26 cellular contexts compared by ENCODE assay signal in the genomic region with DNA sequence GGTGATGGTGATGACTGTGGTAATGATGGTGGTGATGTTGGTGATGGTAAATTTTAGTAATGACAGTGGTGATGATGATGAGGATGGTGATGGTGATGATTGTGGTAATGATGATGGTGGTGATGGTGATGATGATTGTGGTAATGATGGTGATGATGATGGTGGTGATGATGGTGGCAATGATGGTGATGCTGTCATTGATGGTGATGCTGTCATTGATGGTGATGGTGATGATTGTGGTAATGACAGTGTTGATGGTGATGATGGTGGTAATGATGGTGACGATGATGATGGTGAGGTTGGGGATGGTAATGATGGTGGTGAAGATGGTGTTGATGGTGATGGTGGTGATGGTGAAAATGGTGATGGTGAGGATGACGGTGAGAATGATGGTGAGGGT. TPM values are rescaled to one million over a fixed set of nuclear protein-coding genes. Genes with fewer than 3 reads are reported as not detected.
"Had no signal": no experiment of that assay in that cellular context is flagged by ENCODE, and none has a peak within 500 bp of the region (broad histone marks: within the 10 kb centered on the region; RNA-seq: fewer than 3 reads in every experiment).

No MANE protein-coding gene starts in this region.

- FAIRE-seq: TTC549 had no signal

- ATAC-seq: activated CD4-positive, alpha-beta T cell treated with anti-CD3 and anti-CD28 coated beads for 36 hours; activated CD4-positive, CD25-positive, alpha-beta regulatory T cell treated with anti-CD3 and anti-CD28 coated beads, Interleukin-2, amount 50 U/mL, for 24 hours; activated T-cell treated with anti-CD3 and anti-CD28 coated beads, Interleukin-2, amount 50 U/mL, for 4 hours; Panc1 had no signal

- H3K4me1 ChIP-seq: SJCRH30 had no signal

- H3K9me3 ChIP-seq: adrenal gland, SJCRH30 had no signal

- H3K27ac ChIP-seq: adrenal gland, brain microvascular endothelial cell, SJCRH30, SK-N-MC had no signal

- H3K27me3 ChIP-seq: adrenal gland, brain microvascular endothelial cell, SJCRH30 had no signal

- H3K36me3 ChIP-seq: adrenal gland, brain microvascular endothelial cell, SJCRH30 had no signal

- DNase-seq: activated CD4-positive, alpha-beta memory T cell treated with anti-CD3 and anti-CD28 coated beads for 36 hours; activated CD4-positive, alpha-beta T cell treated with anti-CD3 and anti-CD28 coated beads for 36 hours; activated CD4-positive, alpha-beta T cell treated with anti-CD3 and anti-CD28 coated beads, Interleukin-2, amount 50 U/mL, for 1 hour; activated CD8-positive, alpha-beta memory T cell treated with anti-CD3 and anti-CD28 coated beads, Interleukin-2, amount 50 U/mL, for 4 hours; activated gamma-delta T cell treated with Interleukin-2 at 50 U/mL for 16 hours; activated naive CD4-positive, alpha-beta T cell treated with anti-CD3 and anti-CD28 coated beads for 36 hours; activated T-cell treated with anti-CD3 and anti-CD28 coated beads for 4 hours; activated T-cell treated with anti-CD3 and anti-CD28 coated beads, Interleukin-2, amount 50 U/mL, for 4 hours; adrenal gland; brain microvascular endothelial cell; central memory CD4-positive, alpha-beta T cell; MM.1S; MV-4-11; NCI-H1092; NCI-H1436 treated with DMSO at 0.1 percent for 48 hours; NCI-H1694 treated with DMSO at 0.1 percent for 48 hours; NCI-H345; NCI-H524 treated with DMSO at 0.1 percent for 48 hours; SHP77; SJCRH30; T1000 had no signal

- H3K4me3 ChIP-seq: adrenal gland, SJCRH30, SK-N-MC had no signal

RNA-seq across cellular contexts. Expression of gene HSD17B14, which starts 13.8 kb away (rescaled TPM):
- total RNA-seq: LHCN-M2, SJCRH30 had no signal
